11 cellular contexts compared by ENCODE assay signal in genomic region chr14:24234095-24235020, GRCh38. TPM values are rescaled to one million over a fixed set of nuclear protein-coding genes. Genes with fewer than 3 reads are reported as not detected.
DNase-seq lines count a peak whose midpoint lies in the region; ATAC-seq and TF ChIP-seq lines count a peak whose summit lies in the region.
"Had no signal": no experiment of that assay in that cellular context is flagged by ENCODE, and none has a peak within 500 bp of the region (broad histone marks: within the 10 kb centered on the region; RNA-seq: fewer than 3 reads in every experiment).

No MANE protein-coding gene starts in this region.

- ATAC-seq in WTC11, result no peak
- no peak for ATAC-seq in stimulated activated naive CD8-positive, alpha-beta T cell treated with anti-CD3 and anti-CD28 coated beads, Interleukin-15, amount 100 ng/mL, for 72 hours
- ATAC-seq: esophagus mucosa, sciatic nerve had no signal

- peak overlapping the region; percentile 96 for H3K27ac Mint-ChIP-seq in activated T-cell treated with anti-CD3 and anti-CD28 coated beads, Interleukin-2, amount 50 U/mL, for 24 hours
- no peak overlapping the region for H3K27ac Mint-ChIP-seq in WTC11
- no peak overlapping the region for H3K27ac Mint-ChIP-seq in stimulated activated naive CD8-positive, alpha-beta T cell treated with anti-CD3 and anti-CD28 coated beads, Interleukin-15, amount 100 ng/mL, for 72 hours

- peak overlapping the region; percentile 87 for H3K4me2 ChIP-seq in hepatocyte

- H3K9me3 Mint-ChIP-seq in activated T-cell treated with anti-CD3 and anti-CD28 coated beads, Interleukin-2, amount 50 U/mL, for 24 hours, result no peaks in the 10 kb centered on the region
- H3K9me3 Mint-ChIP-seq in WTC11, result no peaks in the 10 kb centered on the region
- H3K9me3 Mint-ChIP-seq in stimulated activated naive CD8-positive, alpha-beta T cell treated with anti-CD3 and anti-CD28 coated beads, Interleukin-15, amount 100 ng/mL, for 72 hours, result no peaks in the 10 kb centered on the region

- H3K27me3 Mint-ChIP-seq in activated T-cell treated with anti-CD3 and anti-CD28 coated beads, Interleukin-2, amount 50 U/mL, for 24 hours, result no peaks in the 10 kb centered on the region
- H3K27me3 Mint-ChIP-seq in WTC11 (ENCODE audit: low read depth), result no peaks in the 10 kb centered on the region
- no peaks in the 10 kb centered on the region for H3K27me3 Mint-ChIP-seq in stimulated activated naive CD8-positive, alpha-beta T cell treated with anti-CD3 and anti-CD28 coated beads, Interleukin-15, amount 100 ng/mL, for 72 hours

- POLR2A ChIA-PET in WTC11 (lab: Charles Lee), result interaction anchor here (1.9 kb wide), 1 partner anchor 8 kb away, joined by 9 read pairs; the partner anchor contains the start of gene TINF2

- no peak for DNase-seq in activated T-cell treated with anti-CD3 and anti-CD28 coated beads, Interleukin-2, amount 50 U/mL, for 24 hours
- DNase-seq in activated T-cell treated with anti-CD3 and anti-CD28 coated beads, Interleukin-2, amount 50 U/mL, for 48 hours, result no peak
- no peak for DNase-seq in WTC11 (ENCODE audit: low spot score)
- DNase-seq in hepatocyte (ENCODE audit: low spot score), result no peak
- no peak for DNase-seq in stimulated activated naive CD8-positive, alpha-beta T cell treated with anti-CD3 and anti-CD28 coated beads, Interleukin-15, amount 100 ng/mL, for 72 hours
- no peak for DNase-seq in hypothalamus (lab: John Stamatoyannopoulos, UW)
- DNase-seq in NCI-H524 (lab: John Stamatoyannopoulos, UW), result no peak
- no peak for DNase-seq in SHP77 treated with DMSO at 0.1 percent for 48 hours (lab: John Stamatoyannopoulos, UW)
- DNase-seq: NCI-H1436 had no signal

- no peaks in the 10 kb centered on the region for H3K27me3 ChIP-seq in hepatocyte

- peak overlapping the region; percentile 89 for H3K4me3 Mint-ChIP-seq in activated T-cell treated with anti-CD3 and anti-CD28 coated beads, Interleukin-2, amount 50 U/mL, for 24 hours
- H3K4me3 Mint-ChIP-seq in WTC11, result peak overlapping the region; percentile 32
- peak overlapping the region; percentile 19 to 88 for H3K4me3 Mint-ChIP-seq in stimulated activated naive CD8-positive, alpha-beta T cell treated with anti-CD3 and anti-CD28 coated beads, Interleukin-15, amount 100 ng/mL, for 72 hours

- H3K4me3 ChIP-seq in hepatocyte, result no peak overlapping the region

- H3K9me2 ChIP-seq in hepatocyte (replicated peaks; ENCODE audit: insufficient read depth), result no peaks in the 10 kb centered on the region

- H3K27ac ChIP-seq in hepatocyte, result no peak overlapping the region

- no peaks in the 10 kb centered on the region for H3K9me3 ChIP-seq in hepatocyte (ENCODE audit: low read depth)

- peaks cover 67% of the 10 kb centered on the region for H3K4me1 Mint-ChIP-seq in activated T-cell treated with anti-CD3 and anti-CD28 coated beads, Interleukin-2, amount 50 U/mL, for 24 hours (ENCODE audit: low read depth)
- peaks cover 22% of the 10 kb centered on the region for H3K4me1 Mint-ChIP-seq in WTC11
- H3K4me1 Mint-ChIP-seq in stimulated activated naive CD8-positive, alpha-beta T cell treated with anti-CD3 and anti-CD28 coated beads, Interleukin-15, amount 100 ng/mL, for 72 hours, result peaks cover 64% of the 10 kb centered on the region

- peaks cover 4% of the 10 kb centered on the region for H4K20me1 ChIP-seq in hepatocyte (ENCODE audit: insufficient read depth, poor library complexity, severe bottlenecking)

- CTCF ChIA-PET in WTC11 (lab: Charles Lee), result no interaction called here

- no peak for TF ChIP-seq CTCF in WTC11 (IDR thresholded peaks at IDR 0.05)
- no peak for TF ChIP-seq CTCF in hepatocyte (IDR thresholded peaks at IDR 0.05; ENCODE audit: poor library complexity)

- H3K79me2 ChIP-seq in hepatocyte, result peaks cover 56% of the 10 kb centered on the region

- WGBS in hepatocyte (ENCODE audit: low lambda C conversion rate, missing lambda C conversion rate), result 88% methylated on average over 3 of the region's 3 CpGs

- H3K4me1 ChIP-seq in hepatocyte (ENCODE audit: insufficient read depth), result peaks cover 20% of the 10 kb centered on the region

- H3K36me3 ChIP-seq in hepatocyte (replicated peaks; ENCODE audit: insufficient read depth, low read depth), result no peaks in the 10 kb centered on the region

- H3K36me3 Mint-ChIP-seq in activated T-cell treated with anti-CD3 and anti-CD28 coated beads, Interleukin-2, amount 50 U/mL, for 24 hours (ENCODE audit: low read depth), result peaks cover 85% of the 10 kb centered on the region
- H3K36me3 Mint-ChIP-seq in WTC11, result peaks cover 42% of the 10 kb centered on the region

- H2AFZ ChIP-seq in hepatocyte, result no peak overlapping the region

TF ChIP-seq in WTC11, 78 proteins besides CTCF, POLR2A, EP300 and RAD21 (continues in another document):
- TF ChIP-seq ESRRA (CRISPR knock-in tag; IDR thresholded peaks at IDR 0.05; ENCODE audit: borderline replicate concordance) (no peak), ATF2 (CRISPR knock-in tag; IDR thresholded peaks at IDR 0.05; ENCODE audit: borderline replicate concordance, low read depth) (no peak), TCF7 (CRISPR knock-in tag; IDR thresholded peaks at IDR 0.05; ENCODE audit: low read depth) (no peak), CREB1 (CRISPR knock-in tag; IDR thresholded peaks at IDR 0.05) (no peak), AFF4 (CRISPR knock-in tag; IDR thresholded peaks at IDR 0.05; ENCODE audit: borderline replicate concordance) (no peak), ELF4 (CRISPR knock-in tag; IDR thresholded peaks at IDR 0.05; ENCODE audit: low read depth) (no peak)
- TF ChIP-seq, protein P1, sequence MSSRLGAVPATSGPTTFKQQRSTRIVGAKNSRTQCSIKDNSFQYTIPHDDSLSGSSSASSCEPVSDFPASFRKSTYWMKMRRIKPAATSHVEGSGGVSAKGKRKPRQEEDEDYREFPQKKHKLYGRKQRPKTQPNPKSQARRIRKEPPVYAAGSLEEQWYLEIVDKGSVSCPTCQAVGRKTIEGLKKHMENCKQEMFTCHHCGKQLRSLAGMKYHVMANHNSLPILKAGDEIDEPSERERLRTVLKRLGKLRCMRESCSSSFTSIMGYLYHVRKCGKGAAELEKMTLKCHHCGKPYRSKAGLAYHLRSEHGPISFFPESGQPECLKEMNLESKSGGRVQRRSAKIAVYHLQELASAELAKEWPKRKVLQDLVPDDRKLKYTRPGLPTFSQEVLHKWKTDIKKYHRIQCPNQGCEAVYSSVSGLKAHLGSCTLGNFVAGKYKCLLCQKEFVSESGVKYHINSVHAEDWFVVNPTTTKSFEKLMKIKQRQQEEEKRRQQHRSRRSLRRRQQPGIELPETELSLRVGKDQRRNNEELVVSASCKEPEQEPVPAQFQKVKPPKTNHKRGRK (CRISPR knock-in tag; IDR thresholded peaks at IDR 0.05; ENCODE audit: borderline replicate concordance), result no peak

RNA-seq across cellular contexts. Expression of gene GMPR2, which starts 1.6 kb away (rescaled TPM):
- 74.2 to 82.3 TPM (median 78.4 TPM) in 3 replicates for total RNA-seq in WTC11 (2021)
- total RNA-seq in hepatocyte, result 70.2 and 83.4 TPM in 2 replicates
- polyA plus RNA-seq in hepatocyte, result 62.4 and 69.6 TPM in 2 replicates

RNA-seq across cellular contexts. Expression of gene NEDD8, which starts 2.2 kb away (rescaled TPM):
- 218 to 233 TPM (median 221 TPM) in 3 replicates for total RNA-seq in WTC11 (2021)
- 158 and 162 TPM in 2 replicates for total RNA-seq in hepatocyte
- 326 TPM in 2 replicates for polyA plus RNA-seq in hepatocyte

RNA-seq across cellular contexts. Expression of gene TINF2, which starts 8.1 kb away (rescaled TPM):
- total RNA-seq in WTC11 (2021) (32.2 to 39.8 TPM (median 35.7 TPM) in 3 replicates), hepatocyte (34.0 and 36.5 TPM in 2 replicates)
- 39.6 and 42.5 TPM in 2 replicates for polyA plus RNA-seq in hepatocyte

RNA-seq across cellular contexts. Expression of gene MDP1, which starts 18.5 kb away (rescaled TPM):
- total RNA-seq in WTC11 (2021) (12.6 to 18.4 TPM (median 16.9 TPM) in 3 replicates), hepatocyte (8.0 and 12.2 TPM in 2 replicates)
- 16.1 and 20.9 TPM in 2 replicates for polyA plus RNA-seq in hepatocyte

RNA-seq across cellular contexts. Expression of gene CHMP4A, which starts 21.1 kb away (rescaled TPM):
- total RNA-seq in WTC11 (2021), result 32.7 to 38.5 TPM (median 36.5 TPM) in 3 replicates
- total RNA-seq in hepatocyte, result 25.6 and 40.8 TPM in 2 replicates
- 73.6 and 106 TPM in 2 replicates for polyA plus RNA-seq in hepatocyte

Comparison
In these comparisons a context has a peak if more than half of its experiments do, and no peak if none do; other contexts are left out.
1. H3K4me3 Mint-ChIP-seq: peak in every context shown above with its lines; median percentile 89 in activated T-cell treated with anti-CD3 and anti-CD28 coated beads, Interleukin-2, amount 50 U/mL, for 24 hours; 54 in stimulated activated naive CD8-positive, alpha-beta T cell treated with anti-CD3 and anti-CD28 coated beads, Interleukin-15, amount 100 ng/mL, for 72 hours; 32 in WTC11.